ENCODE assay signal across 1 cellular context in the genomic region with DNA sequence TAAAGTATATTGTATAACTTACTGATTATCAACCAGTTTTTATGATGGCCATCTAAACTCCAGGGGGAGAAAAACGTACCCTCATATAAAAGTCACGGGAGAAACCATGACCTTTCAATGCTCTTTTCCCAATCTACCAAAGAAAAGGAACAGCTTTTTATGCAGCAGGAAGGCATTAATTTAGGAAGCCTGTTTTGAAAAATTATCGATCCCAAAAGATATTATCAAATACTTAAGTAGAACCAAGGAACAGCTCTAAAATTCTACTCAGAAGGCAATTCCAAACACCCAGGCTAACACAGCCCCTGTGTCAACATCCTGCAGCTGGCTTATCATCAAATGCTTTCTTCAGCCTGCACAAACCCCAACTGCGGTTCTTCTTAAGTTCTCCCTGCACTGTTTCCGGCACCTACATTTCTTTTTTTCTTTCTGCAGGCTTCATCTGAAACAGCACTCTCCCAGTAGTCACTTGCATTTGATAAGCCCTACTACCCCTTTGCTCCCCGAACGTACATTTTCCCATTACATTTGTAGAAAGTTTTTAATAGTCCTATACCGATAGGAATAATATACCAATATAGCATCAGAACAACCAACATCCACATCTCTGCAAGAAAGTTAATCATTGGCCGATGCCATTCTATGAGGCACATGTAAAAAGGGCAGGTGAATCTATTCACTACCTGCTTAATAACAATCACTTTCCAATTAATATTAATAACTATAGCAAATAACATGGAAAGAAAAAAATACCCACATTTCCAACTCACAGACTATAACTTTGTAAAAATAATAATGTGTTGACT.
TF ChIP-seq lines count a peak whose summit lies in the region.

No MANE protein-coding gene starts in this region.

TF ChIP-seq in GM12878, 131 proteins besides CTCF, POLR2A, EP300 and RAD21 (continued from another document):
- TF ChIP-seq, protein P1, sequence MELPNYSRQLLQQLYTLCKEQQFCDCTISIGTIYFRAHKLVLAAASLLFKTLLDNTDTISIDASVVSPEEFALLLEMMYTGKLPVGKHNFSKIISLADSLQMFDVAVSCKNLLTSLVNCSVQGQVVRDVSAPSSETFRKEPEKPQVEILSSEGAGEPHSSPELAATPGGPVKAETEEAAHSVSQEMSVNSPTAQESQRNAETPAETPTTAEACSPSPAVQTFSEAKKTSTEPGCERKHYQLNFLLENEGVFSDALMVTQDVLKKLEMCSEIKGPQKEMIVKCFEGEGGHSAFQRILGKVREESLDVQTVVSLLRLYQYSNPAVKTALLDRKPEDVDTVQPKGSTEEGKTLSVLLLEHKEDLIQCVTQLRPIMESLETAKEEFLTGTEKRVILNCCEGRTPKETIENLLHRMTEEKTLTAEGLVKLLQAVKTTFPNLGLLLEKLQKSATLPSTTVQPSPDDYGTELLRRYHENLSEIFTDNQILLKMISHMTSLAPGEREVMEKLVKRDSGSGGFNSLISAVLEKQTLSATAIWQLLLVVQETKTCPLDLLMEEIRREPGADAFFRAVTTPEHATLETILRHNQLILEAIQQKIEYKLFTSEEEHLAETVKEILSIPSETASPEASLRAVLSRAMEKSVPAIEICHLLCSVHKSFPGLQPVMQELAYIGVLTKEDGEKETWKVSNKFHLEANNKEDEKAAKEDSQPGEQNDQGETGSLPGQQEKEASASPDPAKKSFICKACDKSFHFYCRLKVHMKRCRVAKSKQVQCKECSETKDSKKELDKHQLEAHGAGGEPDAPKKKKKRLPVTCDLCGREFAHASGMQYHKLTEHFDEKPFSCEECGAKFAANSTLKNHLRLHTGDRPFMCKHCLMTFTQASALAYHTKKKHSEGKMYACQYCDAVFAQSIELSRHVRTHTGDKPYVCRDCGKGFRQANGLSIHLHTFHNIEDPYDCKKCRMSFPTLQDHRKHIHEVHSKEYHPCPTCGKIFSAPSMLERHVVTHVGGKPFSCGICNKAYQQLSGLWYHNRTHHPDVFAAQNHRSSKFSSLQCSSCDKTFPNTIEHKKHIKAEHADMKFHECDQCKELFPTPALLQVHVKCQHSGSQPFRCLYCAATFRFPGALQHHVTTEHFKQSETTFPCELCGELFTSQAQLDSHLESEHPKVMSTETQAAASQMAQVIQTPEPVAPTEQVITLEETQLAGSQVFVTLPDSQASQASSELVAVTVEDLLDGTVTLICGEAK (IDR thresholded peaks at IDR 0.05; ENCODE audit: borderline replicate concordance), result no peak
- TF ChIP-seq, protein P2, sequence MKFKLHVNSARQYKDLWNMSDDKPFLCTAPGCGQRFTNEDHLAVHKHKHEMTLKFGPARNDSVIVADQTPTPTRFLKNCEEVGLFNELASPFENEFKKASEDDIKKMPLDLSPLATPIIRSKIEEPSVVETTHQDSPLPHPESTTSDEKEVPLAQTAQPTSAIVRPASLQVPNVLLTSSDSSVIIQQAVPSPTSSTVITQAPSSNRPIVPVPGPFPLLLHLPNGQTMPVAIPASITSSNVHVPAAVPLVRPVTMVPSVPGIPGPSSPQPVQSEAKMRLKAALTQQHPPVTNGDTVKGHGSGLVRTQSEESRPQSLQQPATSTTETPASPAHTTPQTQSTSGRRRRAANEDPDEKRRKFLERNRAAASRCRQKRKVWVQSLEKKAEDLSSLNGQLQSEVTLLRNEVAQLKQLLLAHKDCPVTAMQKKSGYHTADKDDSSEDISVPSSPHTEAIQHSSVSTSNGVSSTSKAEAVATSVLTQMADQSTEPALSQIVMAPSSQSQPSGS (IDR thresholded peaks at IDR 0.05; ENCODE audit: low read length), result peak; percentile 18; the same call in 1 of the 2 replicates
- TF ChIP-seq, protein P3, sequence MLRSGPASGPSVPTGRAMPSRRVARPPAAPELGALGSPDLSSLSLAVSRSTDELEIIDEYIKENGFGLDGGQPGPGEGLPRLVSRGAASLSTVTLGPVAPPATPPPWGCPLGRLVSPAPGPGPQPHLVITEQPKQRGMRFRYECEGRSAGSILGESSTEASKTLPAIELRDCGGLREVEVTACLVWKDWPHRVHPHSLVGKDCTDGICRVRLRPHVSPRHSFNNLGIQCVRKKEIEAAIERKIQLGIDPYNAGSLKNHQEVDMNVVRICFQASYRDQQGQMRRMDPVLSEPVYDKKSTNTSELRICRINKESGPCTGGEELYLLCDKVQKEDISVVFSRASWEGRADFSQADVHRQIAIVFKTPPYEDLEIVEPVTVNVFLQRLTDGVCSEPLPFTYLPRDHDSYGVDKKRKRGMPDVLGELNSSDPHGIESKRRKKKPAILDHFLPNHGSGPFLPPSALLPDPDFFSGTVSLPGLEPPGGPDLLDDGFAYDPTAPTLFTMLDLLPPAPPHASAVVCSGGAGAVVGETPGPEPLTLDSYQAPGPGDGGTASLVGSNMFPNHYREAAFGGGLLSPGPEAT (IDR thresholded peaks at IDR 0.05; ENCODE audit: low read depth), result 0 out of 2 replicates have a peak, but pooled peaks have one; percentile 14
- TF ChIP-seq TCF12 (IDR thresholded peaks at IDR 0.05; ENCODE audit: low read depth, low read length), result peak; percentile 64; the same call in 1 of the 2 replicates
- TF ChIP-seq RUNX3 (IDR thresholded peaks at IDR 0.05; ENCODE audit: low read length), result peak; percentile 84
- 0 out of 2 replicates have a peak, but pooled peaks have one; percentile 30 for TF ChIP-seq EED (IDR thresholded peaks at IDR 0.05; ENCODE audit: low read depth)
- no peak for TF ChIP-seq MTA2 (IDR thresholded peaks at IDR 0.05; ENCODE audit: low read depth)
- no peak for TF ChIP-seq ASH2L (IDR thresholded peaks at IDR 0.05; ENCODE audit: borderline replicate concordance, low read depth)
- TF ChIP-seq SPI1 (IDR thresholded peaks at IDR 0.05; ENCODE audit: borderline replicate concordance, insufficient read depth, low read depth, low read length), result no peak
- no peak for TF ChIP-seq ZNF217 (IDR thresholded peaks at IDR 0.05)
- no peak for TF ChIP-seq RFX5 (IDR thresholded peaks at IDR 0.05; ENCODE audit: low read depth, low read length)
- TF ChIP-seq FOXM1 (IDR thresholded peaks at IDR 0.05; ENCODE audit: low read depth, low read length), result peak; percentile 44; the same call in 1 of the 2 replicates
- TF ChIP-seq, protein P4, sequence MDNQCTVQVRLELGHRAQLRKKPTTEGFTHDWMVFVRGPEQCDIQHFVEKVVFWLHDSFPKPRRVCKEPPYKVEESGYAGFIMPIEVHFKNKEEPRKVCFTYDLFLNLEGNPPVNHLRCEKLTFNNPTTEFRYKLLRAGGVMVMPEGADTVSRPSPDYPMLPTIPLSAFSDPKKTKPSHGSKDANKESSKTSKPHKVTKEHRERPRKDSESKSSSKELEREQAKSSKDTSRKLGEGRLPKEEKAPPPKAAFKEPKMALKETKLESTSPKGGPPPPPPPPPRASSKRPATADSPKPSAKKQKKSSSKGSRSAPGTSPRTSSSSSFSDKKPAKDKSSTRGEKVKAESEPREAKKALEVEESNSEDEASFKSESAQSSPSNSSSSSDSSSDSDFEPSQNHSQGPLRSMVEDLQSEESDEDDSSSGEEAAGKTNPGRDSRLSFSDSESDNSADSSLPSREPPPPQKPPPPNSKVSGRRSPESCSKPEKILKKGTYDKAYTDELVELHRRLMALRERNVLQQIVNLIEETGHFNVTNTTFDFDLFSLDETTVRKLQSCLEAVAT (IDR thresholded peaks at IDR 0.05), result peak; percentile 48; the same call in 1 of the 2 replicates
- 0 out of 3 replicates have a peak, but pooled peaks have one; percentile 18 for TF ChIP-seq POU2F2 (IDR thresholded peaks at IDR 0.05; ENCODE audit: borderline replicate concordance, low read depth, low read length)
- no peak for TF ChIP-seq CHD2 (IDR thresholded peaks at IDR 0.05; ENCODE audit: borderline replicate concordance, low read depth, low read length)
- TF ChIP-seq CREB1 (IDR thresholded peaks at IDR 0.05; ENCODE audit: low read depth), result no peak; the same call in 1 of the 2 replicates
- no peak for TF ChIP-seq YBX1 (IDR thresholded peaks at IDR 0.05)
- no peak for TF ChIP-seq KLF5 (IDR thresholded peaks at IDR 0.05; ENCODE audit: partially characterized antibody)
- TF ChIP-seq ETV6 (conservative IDR thresholded peaks at IDR 0.05 in 1 of 2, IDR thresholded peaks at IDR 0.05 in 1 of 2; ENCODE audit: borderline replicate concordance in 1 of 2, low read depth in 1 of 2), result no peak
- 0 out of 2 replicates have a peak, but pooled peaks have one; percentile 34 for TF ChIP-seq NBN (IDR thresholded peaks at IDR 0.05)
- no peak for TF ChIP-seq TBL1XR1 (IDR thresholded peaks at IDR 0.05; ENCODE audit: low read depth, low read length)
- peak; percentile 16 to 22; a peak in 1 of 4 replicates for TF ChIP-seq IKZF2 (IDR thresholded peaks at IDR 0.05)
- no peak for TF ChIP-seq RB1 (IDR thresholded peaks at IDR 0.05; ENCODE audit: borderline replicate concordance)
- TF ChIP-seq SMAD1 (IDR thresholded peaks at IDR 0.05; ENCODE audit: low read depth, partially characterized antibody), result no peak
- TF ChIP-seq, protein P5, sequence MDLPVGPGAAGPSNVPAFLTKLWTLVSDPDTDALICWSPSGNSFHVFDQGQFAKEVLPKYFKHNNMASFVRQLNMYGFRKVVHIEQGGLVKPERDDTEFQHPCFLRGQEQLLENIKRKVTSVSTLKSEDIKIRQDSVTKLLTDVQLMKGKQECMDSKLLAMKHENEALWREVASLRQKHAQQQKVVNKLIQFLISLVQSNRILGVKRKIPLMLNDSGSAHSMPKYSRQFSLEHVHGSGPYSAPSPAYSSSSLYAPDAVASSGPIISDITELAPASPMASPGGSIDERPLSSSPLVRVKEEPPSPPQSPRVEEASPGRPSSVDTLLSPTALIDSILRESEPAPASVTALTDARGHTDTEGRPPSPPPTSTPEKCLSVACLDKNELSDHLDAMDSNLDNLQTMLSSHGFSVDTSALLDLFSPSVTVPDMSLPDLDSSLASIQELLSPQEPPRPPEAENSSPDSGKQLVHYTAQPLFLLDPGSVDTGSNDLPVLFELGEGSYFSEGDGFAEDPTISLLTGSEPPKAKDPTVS (IDR thresholded peaks at IDR 0.05; ENCODE audit: low read depth, low read length), result no peak
- TF ChIP-seq TCF3 (IDR thresholded peaks at IDR 0.05; ENCODE audit: borderline replicate concordance, insufficient read depth, low read depth, low read length), result no peak
- TF ChIP-seq IKZF1 (conservative IDR thresholded peaks at IDR 0.05), result 0 out of 2 replicates have a peak, but pooled peaks have one; percentile 21
- TF ChIP-seq CHD1 (IDR thresholded peaks at IDR 0.05; ENCODE audit: low read depth, low read length), result 0 out of 2 replicates have a peak, but pooled peaks have one; percentile 57
- TF ChIP-seq MEF2B (IDR thresholded peaks at IDR 0.05; ENCODE audit: partially characterized antibody, poor library complexity, severe bottlenecking), result no peak
- no peak for TF ChIP-seq CBFB (IDR thresholded peaks at IDR 0.05; ENCODE audit: low read depth)
- no peak for TF ChIP-seq NFIC (IDR thresholded peaks at IDR 0.05; ENCODE audit: low read depth, low read length)
